Comparison of ENCODE assay signal across 31 cellular contexts in the genomic region with DNA sequence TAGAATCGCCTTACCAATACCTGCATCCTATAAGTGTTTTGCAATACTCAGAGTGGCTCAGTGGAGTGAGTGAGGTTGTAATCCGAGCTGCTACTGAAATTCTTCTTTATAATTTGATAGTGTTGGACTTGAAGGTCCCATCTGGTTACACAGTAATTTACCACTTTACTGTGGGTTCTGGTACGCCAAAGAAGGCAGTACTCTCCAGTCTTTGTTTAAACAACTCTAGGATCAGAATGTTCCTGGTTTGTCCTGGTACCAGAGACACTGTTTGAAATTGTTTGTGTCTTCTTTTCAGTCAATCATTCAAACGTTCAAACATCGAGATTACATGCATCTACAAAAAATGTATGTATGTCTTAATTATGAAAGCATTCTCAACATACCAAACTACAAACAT.
"Had no signal": no experiment of that assay in that cellular context is flagged by ENCODE, and none has a peak within 500 bp of the region (broad histone marks: within the 10 kb centered on the region; RNA-seq: fewer than 3 reads in every experiment).

No MANE protein-coding gene starts in this region.

- H3K27ac Mint-ChIP-seq: activated CD8-positive, alpha-beta T cell treated with anti-CD3 and anti-CD28 coated beads, Interleukin-2, amount 10 ng/mL, durations not matched to agents 7 days and 5 days; activated naive CD8-positive, alpha-beta T cell treated with anti-CD3 and anti-CD28 coated beads, Interleukin-2, amount 10 ng/mL, durations not matched to agents 7 days and 5 days; activated T-cell treated with anti-CD3 and anti-CD28 coated beads, Interleukin-2, amount 50 U/mL, for 24 hours; activated T-helper 2 cell treated with anti-CD3 and anti-CD28 coated beads, Interferon-gamma antibody, Interleukin-2, Interleukin-4, amounts not matched to agents 10 μg/mL and 5 μg/mL and 100 μg/mL, durations not matched to agents 14 hours and 24 hours and 36 hours had no signal

- DNase-seq: activated CD4-positive, alpha-beta T cell treated with anti-CD3 and anti-CD28 coated beads for 1 hour; activated CD4-positive, alpha-beta T cell treated with anti-CD3 and anti-CD28 coated beads for 48 hours; activated CD4-positive, alpha-beta T cell treated with anti-CD3 and anti-CD28 coated beads, Interleukin-2, amount 50 U/mL, for 4 hours; activated CD4-positive, CD25-positive, alpha-beta regulatory T cell; activated CD8-positive, alpha-beta T cell treated with anti-CD3 and anti-CD28 coated beads, Interleukin-2, amount 10 ng/mL, durations not matched to agents 7 days and 5 days; activated gamma-delta T cell; activated naive CD4-positive, alpha-beta T cell treated with Interleukin-2 at 50 U/mL for 16 hours; activated naive CD8-positive, alpha-beta T cell treated with anti-CD3 and anti-CD28 coated beads, Interleukin-2, amount 10 ng/mL, durations not matched to agents 7 days and 5 days; activated T-cell treated with anti-CD3 and anti-CD28 coated beads, Interleukin-2, amount 50 U/mL, for 24 hours; body of pancreas; Karpas-422; KBM-7; MG63; NCI-H1048; NCI-H1105 treated with DMSO at 0.1 percent for 48 hours; NCI-H1436; NCI-H1694; NCI-H1930; NCI-H2081 treated with DMSO at 0.1 percent for 48 hours; NCI-H226; NCI-H446 treated with DMSO at 0.1 percent for 48 hours; NCI-H748 treated with DMSO at 0.1 percent for 48 hours; NK-92 treated with Interleukin-12 subunit alpha and Interleukin-12 subunit beta, amount 100 ng/mL, for 24 hours; PC-3; Peyer's patch; RPMI8226; SHP77 treated with DMSO at 0.1 percent for 48 hours; T1000; WERI-Rb-1 had no signal

- H3K4me1 Mint-ChIP-seq: activated naive CD8-positive, alpha-beta T cell treated with anti-CD3 and anti-CD28 coated beads, Interleukin-2, amount 10 ng/mL, durations not matched to agents 7 days and 5 days had no signal

- H3K4me3 Mint-ChIP-seq: activated CD8-positive, alpha-beta T cell treated with anti-CD3 and anti-CD28 coated beads, Interleukin-2, amount 10 ng/mL, durations not matched to agents 7 days and 5 days; activated naive CD4-positive, alpha-beta T cell treated with anti-CD3 and anti-CD28 coated beads, Interleukin-2, amount 50 U/mL, for 24 hours; activated naive CD8-positive, alpha-beta T cell treated with anti-CD3 and anti-CD28 coated beads, Interleukin-2, amount 10 ng/mL, durations not matched to agents 7 days and 5 days; activated T-cell treated with anti-CD3 and anti-CD28 coated beads, Interleukin-2, amount 50 U/mL, for 24 hours had no signal

- ATAC-seq: activated CD8-positive, alpha-beta T cell treated with anti-CD3 and anti-CD28 coated beads, Interleukin-2, amount 10 ng/mL, durations not matched to agents 7 days and 5 days; body of pancreas; PC-3 had no signal

- H3K27me3 Mint-ChIP-seq: activated naive CD4-positive, alpha-beta T cell treated with anti-CD3 and anti-CD28 coated beads, Interleukin-2, amount 50 U/mL, for 24 hours; activated naive CD8-positive, alpha-beta T cell treated with anti-CD3 and anti-CD28 coated beads, Interleukin-2, amount 10 ng/mL, durations not matched to agents 7 days and 5 days; activated T-cell treated with anti-CD3 and anti-CD28 coated beads, Interleukin-2, amount 50 U/mL, for 24 hours had no signal
